In the genomic region with DNA sequence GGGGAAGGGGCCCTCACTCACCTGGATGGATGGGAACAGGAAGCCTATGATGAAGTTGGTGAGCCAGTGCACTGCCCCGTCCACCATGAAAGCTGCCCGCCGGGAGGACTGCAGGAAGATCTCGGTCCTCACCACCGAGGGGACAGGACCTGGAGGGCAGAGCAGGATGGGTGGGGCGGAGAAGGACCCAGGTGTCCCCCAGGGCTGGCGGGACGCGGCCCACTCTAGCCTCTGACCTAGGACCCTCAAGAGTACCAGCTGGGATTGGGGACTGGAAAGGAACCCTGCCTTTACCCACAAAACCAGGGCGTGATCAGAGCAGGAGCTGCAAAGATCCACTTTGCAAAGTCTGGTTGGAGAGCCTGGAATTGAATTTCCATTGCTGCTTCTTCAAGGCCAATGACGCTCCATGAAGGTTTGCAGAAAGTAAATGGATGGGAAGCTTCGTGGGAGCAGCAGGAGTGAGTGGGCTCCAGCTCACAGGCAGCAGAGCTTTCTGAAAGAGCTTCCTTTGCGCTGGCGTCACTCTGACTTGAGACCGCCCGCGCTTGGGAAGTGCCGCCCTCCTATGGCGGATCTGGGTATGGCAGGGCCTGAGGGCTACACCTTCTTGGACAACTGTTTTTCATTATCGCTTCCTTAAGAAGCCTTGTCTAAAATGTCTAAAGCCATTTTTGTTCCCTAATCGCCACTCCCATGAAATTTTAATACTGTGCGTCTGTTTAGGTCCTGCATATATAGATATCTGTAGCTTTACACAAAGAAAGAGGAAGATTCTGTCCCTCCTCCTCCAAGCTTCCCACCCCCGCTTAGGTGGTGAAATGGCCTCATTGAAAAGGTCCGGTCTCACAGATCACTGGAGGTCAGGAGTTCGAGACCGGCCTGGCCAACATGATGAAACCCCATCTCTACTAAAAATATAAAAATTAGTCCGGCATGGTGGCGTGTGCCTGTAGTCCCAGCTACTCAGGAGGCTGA, we compare ENCODE assay signal across 8 cellular contexts. TPM values are rescaled to one million over a fixed set of nuclear protein-coding genes. Genes with fewer than 3 reads are reported as not detected.
DNase-seq lines count a peak whose midpoint lies in the region; ATAC-seq and TF ChIP-seq lines count a peak whose summit lies in the region.

No MANE protein-coding gene starts in this region.

- no peaks in the 10 kb centered on the region for H3K9me3 Mint-ChIP-seq in Calu3 (ENCODE audit: low read depth, unreplicated experiment)

- H3K27ac ChIP-seq in substantia nigra (ENCODE audit: low read depth, low read length, poor library complexity, severe bottlenecking): no peak overlapping the region

- no peaks in the 10 kb centered on the region for H3K36me3 Mint-ChIP-seq in Calu3 (ENCODE audit: insufficient read depth, unreplicated experiment)

- DNase-seq in Calu3: peak; percentile 86
- DNase-seq in RPMI7951 (ENCODE audit: low read depth): peak; percentile 80
- DNase-seq in activated T-helper 1 cell treated with anti-CD3 and anti-CD28 coated beads, Interleukin-2, amount 50 U/mL, for 16 hours (ENCODE audit: low read depth in 1 of 2, low spot score in 1 of 2): peak; percentile 64 to 69
- DNase-seq in fibroblast of the conjunctiva (ENCODE audit: low read depth): peak; percentile 80
- DNase-seq in nucleus accumbens (lab: John Stamatoyannopoulos, UW): peak in 51 of 56 donors; percentile 4 to 84 (median 46)
- DNase-seq in substantia nigra (lab: John Stamatoyannopoulos, UW): peak in 43 of 49 donors; percentile 4 to 74 (median 41)

- TF ChIP-seq CTCF in Calu3 (IDR thresholded peaks at IDR 0.05; ENCODE audit: unreplicated experiment): peak; percentile 78

- CTCF ChIA-PET in Calu3 (lab: Charles Lee): interaction anchor here (0.6 to 1.7 kb wide), 22 partner anchors 9 to 333 kb away, joined by 3 to 19 read pairs (median 4); no protein-coding TSS in a partner anchor

- no TSS peak for BruUV-seq in Calu3 (replicated peaks; lab: Mats Ljungman, UMichigan)

- peaks cover 12% of the 10 kb centered on the region for H3K27me3 Mint-ChIP-seq in Calu3 (ENCODE audit: unreplicated experiment)

- H3K4me3 Mint-ChIP-seq in Calu3 (ENCODE audit: low read depth, unreplicated experiment): no peak overlapping the region

- intact Hi-C loops in Calu3 (cut with micrococcal nuclease; ENCODE audit: unreplicated experiment): loop anchor here (1.0 to 5.0 kb wide), 2 partner anchors 87 to 97 kb away; no protein-coding TSS in a partner anchor

- H3K4me1 Mint-ChIP-seq in Calu3 (ENCODE audit: low read depth, unreplicated experiment): peaks cover 15% of the 10 kb centered on the region

- no peak overlapping the region for H3K27ac Mint-ChIP-seq in Calu3 (ENCODE audit: unreplicated experiment)

- ATAC-seq in HG02798 (IDR thresholded peaks at IDR 0.05; ENCODE audit: poor library complexity, unreplicated experiment): peak; percentile 48
- no peak for ATAC-seq in GM21786 (IDR thresholded peaks at IDR 0.05; ENCODE audit: unreplicated experiment)

RNA-seq across cellular contexts. Expression of a gene that starts 21.2 kb away (rescaled TPM):
- not detected in 2 replicates for total RNA-seq in Calu3 (2022)
- not detected in 2 replicates for total RNA-seq in RPMI7951 (2014; rRNA removed; shearing (Covaris generic))

RNA-seq across cellular contexts. Expression of a gene that starts 59.4 kb away (rescaled TPM):
- total RNA-seq in Calu3 (2022): not detected in 2 replicates
- not detected in 2 replicates for total RNA-seq in RPMI7951 (2014; rRNA removed; shearing (Covaris generic))
